23 cellular contexts compared by ENCODE assay signal in the genomic region with DNA sequence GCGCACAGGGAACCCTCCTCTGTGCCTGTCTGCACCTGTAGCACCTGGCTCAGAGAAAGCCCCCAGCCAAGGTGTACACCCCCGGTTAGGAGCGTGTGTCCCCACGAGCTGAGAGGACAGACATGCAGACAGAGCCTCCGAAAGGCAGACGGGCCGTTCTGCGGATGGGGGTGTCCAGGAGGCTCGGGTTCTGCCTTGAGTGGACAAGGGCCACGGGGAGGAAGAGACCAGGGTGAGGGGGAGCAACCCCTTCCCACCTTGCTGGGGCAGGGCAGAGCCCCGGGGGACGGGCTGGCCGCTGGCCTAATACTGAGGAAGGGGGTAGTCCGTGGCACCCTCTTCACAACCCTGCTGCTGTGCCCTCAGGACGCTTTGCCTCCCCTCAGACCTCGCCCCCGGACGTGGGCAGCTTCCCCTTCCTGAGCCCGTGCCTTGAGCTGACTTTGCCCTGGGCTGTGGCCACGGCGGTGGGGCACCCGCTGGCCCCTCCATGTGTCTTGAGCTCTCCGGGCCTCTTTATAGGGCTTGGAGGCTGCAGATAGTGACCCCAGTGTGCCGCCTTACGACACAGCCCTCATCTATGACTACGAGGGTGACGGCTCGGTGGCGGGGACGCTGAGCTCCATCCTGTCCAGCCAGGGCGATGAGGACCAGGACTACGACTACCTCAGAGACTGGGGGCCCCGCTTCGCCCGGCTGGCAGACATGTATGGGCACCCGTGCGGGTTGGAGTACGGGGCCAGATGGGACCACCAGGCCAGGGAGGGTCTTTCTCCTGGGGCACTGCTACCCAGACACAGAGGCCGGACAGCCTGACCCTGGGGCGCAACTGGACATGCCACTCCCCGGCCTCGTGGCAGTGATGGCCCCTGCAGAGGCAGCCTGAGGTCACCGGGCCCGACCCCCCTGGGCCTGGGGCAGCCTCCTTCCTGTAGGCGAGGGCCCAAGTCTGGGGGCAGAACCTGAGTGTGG. TPM values are rescaled to one million over a fixed set of nuclear protein-coding genes. Genes with fewer than 3 reads are reported as not detected.
A peak's percentile ranks its signal among the peaks of the same experiment; 100 is the strongest.
DNase-seq lines count a peak whose midpoint lies in the region; ATAC-seq, FAIRE-seq and TF ChIP-seq lines count a peak whose summit lies in the region.
"Had no signal": no experiment of that assay in that cellular context is flagged by ENCODE, and none has a peak within 500 bp of the region (broad histone marks: within the 10 kb centered on the region; RNA-seq: fewer than 3 reads in every experiment).

No MANE protein-coding gene starts in this region.

- H3K9me3 ChIP-seq in pancreas: no peaks in the 10 kb centered on the region
- H3K9me3 ChIP-seq in WERI-Rb-1 (ENCODE audit: severe bottlenecking): no peaks in the 10 kb centered on the region
- H3K9me3 ChIP-seq: ascending aorta had no signal

- no peaks in the 10 kb centered on the region for H3K4me1 Mint-ChIP-seq in activated CD4-positive, alpha-beta T cell treated with anti-CD3 and anti-CD28 coated beads for 36 hours
- no peaks in the 10 kb centered on the region for H3K4me1 Mint-ChIP-seq in glutamatergic neuron (ENCODE audit: low read depth, unreplicated experiment)
- H3K4me1 Mint-ChIP-seq: activated CD4-positive, alpha-beta T cell treated with anti-CD3 and anti-CD28 coated beads, Interleukin-2, amount 10 ng/mL, durations not matched to agents 24 days and 14 days; mesothelial cell of epicardium had no signal

- H3K27ac ChIP-seq in pancreas: no peak overlapping the region
- no peak overlapping the region for H3K27ac ChIP-seq in WERI-Rb-1
- H3K27ac ChIP-seq: ascending aorta had no signal

- FAIRE-seq in pancreas (lab: Jason Lieb, UNC): no peak

- H3K9me3 Mint-ChIP-seq in activated CD4-positive, alpha-beta T cell treated with anti-CD3 and anti-CD28 coated beads for 36 hours (ENCODE audit: low read depth): no peaks in the 10 kb centered on the region
- peaks cover 8% of the 10 kb centered on the region for H3K9me3 Mint-ChIP-seq in glutamatergic neuron (ENCODE audit: unreplicated experiment)
- H3K9me3 Mint-ChIP-seq: activated CD4-positive, alpha-beta T cell treated with anti-CD3 and anti-CD28 coated beads, Interleukin-2, amount 10 ng/mL, durations not matched to agents 24 days and 14 days; dendritic cell treated with granulocyte-macrophage colony-stimulating factor and Interleukin-4, amounts not matched to agents 40 ng/mL and 50 ng/mL, for 4 days; mesothelial cell of epicardium; naive thymus-derived CD8-positive, alpha-beta T cell had no signal

- 85 to 90% methylated on average over 45 of the region's 45 CpGs for WGBS in pancreas, 2 donors

- TF ChIP-seq CTCF in glutamatergic neuron (IDR thresholded peaks at IDR 0.05; ENCODE audit: partially characterized antibody, unreplicated experiment) (no peak), pancreas (IDR thresholded peaks at IDR 0.05) (no peak), WERI-Rb-1 (IDR thresholded peaks at IDR 0.05; ENCODE audit: low read depth, low read length) (no peak)

- no peak overlapping the region for H3K4me3 Mint-ChIP-seq in activated CD4-positive, alpha-beta T cell treated with anti-CD3 and anti-CD28 coated beads for 36 hours
- no peak overlapping the region for H3K4me3 Mint-ChIP-seq in glutamatergic neuron (ENCODE audit: unreplicated experiment)
- H3K4me3 Mint-ChIP-seq: activated CD4-positive, alpha-beta T cell treated with anti-CD3 and anti-CD28 coated beads, Interleukin-2, amount 10 ng/mL, durations not matched to agents 24 days and 14 days; activated naive CD8-positive, alpha-beta T cell; dendritic cell treated with granulocyte-macrophage colony-stimulating factor and Interleukin-4, amounts not matched to agents 40 ng/mL and 50 ng/mL, for 4 days; mesothelial cell of epicardium had no signal

- no peaks in the 10 kb centered on the region for H3K36me3 ChIP-seq in H7 (replicated peaks; ENCODE audit: control insufficient read depth, insufficient read depth, low read length)
- H3K36me3 ChIP-seq in pancreas: no peaks in the 10 kb centered on the region
- H3K36me3 ChIP-seq in WERI-Rb-1: no peaks in the 10 kb centered on the region
- H3K36me3 ChIP-seq: ascending aorta had no signal

- H3K36me3 Mint-ChIP-seq in activated CD4-positive, alpha-beta T cell treated with anti-CD3 and anti-CD28 coated beads for 36 hours (ENCODE audit: low read depth): no peaks in the 10 kb centered on the region
- H3K36me3 Mint-ChIP-seq in glutamatergic neuron (ENCODE audit: unreplicated experiment): no peaks in the 10 kb centered on the region
- H3K36me3 Mint-ChIP-seq: activated naive CD8-positive, alpha-beta T cell; mesothelial cell of epicardium; naive thymus-derived CD8-positive, alpha-beta T cell had no signal

- H3K4me1 ChIP-seq in pancreas: peaks cover 0 to 4% (median 0%) of the 10 kb centered on the region in 3 donors

- CTCF ChIA-PET in activated CD4-positive, alpha-beta T cell treated with anti-CD3 and anti-CD28 coated beads for 36 hours (lab: Charles Lee): interaction anchor here (0.6 kb wide), 1 partner anchor 79 kb away, joined by 4 read pairs; no protein-coding TSS in a partner anchor

- peak; percentile 5 for DNase-seq in activated CD4-positive, alpha-beta T cell treated with anti-CD3 and anti-CD28 coated beads for 36 hours
- no peak for DNase-seq in activated CD4-positive, alpha-beta T cell treated with anti-CD3 and anti-CD28 coated beads, Interleukin-2, amount 50 U/mL, for 1 hour
- DNase-seq in H7: peak; percentile 57
- peak; percentile 17 for DNase-seq in glutamatergic neuron
- peak in 5 of 6 donors; percentile 17 to 79 (median 39) for DNase-seq in pancreas
- no peak for DNase-seq in GM19240 (ENCODE audit: insufficient read length, low spot score)
- DNase-seq in WERI-Rb-1: no peak
- DNase-seq: activated CD4-positive, alpha-beta T cell treated with anti-CD3 and anti-CD28 coated beads, Interleukin-2, amount 10 ng/mL, durations not matched to agents 24 days and 14 days; activated CD8-positive, alpha-beta memory T cell treated with anti-CD3 and anti-CD28 coated beads, Interleukin-2, amount 50 U/mL, for 4 hours; Kasumi-1; naive thymus-derived CD8-positive, alpha-beta T cell; NCI-H187; NCI-H69; stimulated activated CD4-positive, alpha-beta T cell treated with anti-CD3 and anti-CD28 coated beads, Interleukin-1b, Interleukin-23, amount 100 ng/mL, for 48 hours had no signal

- peaks cover 21% of the 10 kb centered on the region; the same call in 1 of the 2 replicates for H3K27me3 ChIP-seq in H7 (ENCODE audit: control insufficient read depth, insufficient read depth, low read length)
- H3K27me3 ChIP-seq in pancreas: no peaks in the 10 kb centered on the region
- H3K27me3 ChIP-seq in WERI-Rb-1 (ENCODE audit: insufficient read depth, low read depth, severe bottlenecking): no peaks in the 10 kb centered on the region
- H3K27me3 ChIP-seq: ascending aorta had no signal

- POLR2A ChIA-PET in activated CD4-positive, alpha-beta T cell treated with anti-CD3 and anti-CD28 coated beads for 36 hours (lab: Charles Lee): no interaction called here

- H3K4me3 ChIP-seq in H7 (ENCODE audit: insufficient read depth, low read depth, low read length): no peak overlapping the region
- H3K4me3 ChIP-seq in pancreas: no peak overlapping the region
- no peak overlapping the region for H3K4me3 ChIP-seq in WERI-Rb-1 (ENCODE audit: low read depth, low read length)
- H3K4me3 ChIP-seq: ascending aorta had no signal

- H3K27me3 Mint-ChIP-seq in activated CD4-positive, alpha-beta T cell treated with anti-CD3 and anti-CD28 coated beads for 36 hours: no peaks in the 10 kb centered on the region
- H3K27me3 Mint-ChIP-seq in glutamatergic neuron (ENCODE audit: unreplicated experiment): peaks cover 8% of the 10 kb centered on the region
- H3K27me3 Mint-ChIP-seq: activated CD4-positive, alpha-beta T cell treated with anti-CD3 and anti-CD28 coated beads, Interleukin-2, amount 10 ng/mL, durations not matched to agents 24 days and 14 days; activated naive CD8-positive, alpha-beta T cell had no signal

- no peak overlapping the region for H3K27ac Mint-ChIP-seq in activated CD4-positive, alpha-beta T cell treated with anti-CD3 and anti-CD28 coated beads for 36 hours
- H3K27ac Mint-ChIP-seq in glutamatergic neuron (ENCODE audit: unreplicated experiment): no peak overlapping the region
- H3K27ac Mint-ChIP-seq: activated CD4-positive, alpha-beta T cell treated with anti-CD3 and anti-CD28 coated beads, Interleukin-2, amount 10 ng/mL, durations not matched to agents 24 days and 14 days; activated naive CD8-positive, alpha-beta T cell; dendritic cell treated with granulocyte-macrophage colony-stimulating factor and Interleukin-4, amounts not matched to agents 40 ng/mL and 50 ng/mL, for 4 days; mesothelial cell of epicardium had no signal

- no peak for ATAC-seq in activated CD4-positive, alpha-beta T cell treated with anti-CD3 and anti-CD28 coated beads for 36 hours
- ATAC-seq in pancreas (no peak), HG03097 (IDR thresholded peaks at IDR 0.05; ENCODE audit: low FRiP score, unreplicated experiment) (no peak)
- ATAC-seq: left colon; naive thymus-derived CD8-positive, alpha-beta T cell had no signal

- intact Hi-C loops in activated CD4-positive, alpha-beta T cell treated with anti-CD3 and anti-CD28 coated beads for 36 hours (cut with DNase I, micrococcal nuclease): loop anchor here in 1 of 2 experiments (5.0 kb wide), 1 partner anchor 313 kb away; a partner anchor contains a TSS
- intact Hi-C loops in pancreas (cut with DNase I): no loop called here

RNA-seq across cellular contexts. Expression of a gene that starts 5.7 kb away (rescaled TPM):
- total RNA-seq in activated CD4-positive, alpha-beta T cell treated with anti-CD3 and anti-CD28 coated beads for 36 hours: 1 to 10 TPM in 1 of 2 experiments, under 1 TPM in 1; 0.49 to 1.3 TPM
- total RNA-seq in H7 (2014; rRNA removed; shearing (Covaris generic)): 0.81 and 1.9 TPM in 2 replicates
- 3.9 TPM for total RNA-seq in glutamatergic neuron (ENCODE audit: unreplicated experiment)
- total RNA-seq in pancreas: 10 to 100 TPM in 4 of 6 donors, 1 to 10 TPM in 1, under 1 TPM in 1; 0.37 to 49.7 (median 39.0) TPM
- polyA plus RNA-seq in pancreas: 100 to 1,000 TPM in 1 of 2 donors, 1 to 10 TPM in 1; 3.8 to 131 TPM
- total RNA-seq: ascending aorta; H4; naive thymus-derived CD8-positive, alpha-beta T cell; urinary bladder had no signal
- polyA plus RNA-seq: naive thymus-derived CD8-positive, alpha-beta T cell had no signal

RNA-seq across cellular contexts. Expression of a gene that starts 22.9 kb away (rescaled TPM):
- total RNA-seq in activated CD4-positive, alpha-beta T cell treated with anti-CD3 and anti-CD28 coated beads for 36 hours: 1 to 10 TPM; 4.7 to 5.0 TPM
- total RNA-seq in H7 (2014; rRNA removed; shearing (Covaris generic)): 10.1 and 12.3 TPM in 2 replicates
- 36.2 TPM for total RNA-seq in glutamatergic neuron (ENCODE audit: unreplicated experiment)
- 10 to 100 TPM in 1 of 6 donors, 1 to 10 TPM in 5; 4.9 to 10.3 (median 6.3) TPM for total RNA-seq in pancreas
- 1 to 10 TPM; 1.2 to 3.3 TPM for polyA plus RNA-seq in pancreas

RNA-seq across cellular contexts. Expression of a gene that starts 23.1 kb away (rescaled TPM):
- total RNA-seq in activated CD4-positive, alpha-beta T cell treated with anti-CD3 and anti-CD28 coated beads for 36 hours: not detected
- 0.07 and 0.10 TPM in 2 replicates for total RNA-seq in H7 (2014; rRNA removed; shearing (Covaris generic))
- total RNA-seq in glutamatergic neuron (ENCODE audit: unreplicated experiment) (12.6 TPM), pancreas (1 to 10 TPM in 3 of 6 donors, under 1 TPM in 2, not detected in 1; 0.09 to 2.5 (median 1.1) TPM)
- polyA plus RNA-seq in pancreas: 1 to 10 TPM in 1 of 2 donors, not detected in 1; 1.8 TPM
- total RNA-seq: activated CD4-positive, alpha-beta T cell treated with anti-CD3 and anti-CD28 coated beads, Interleukin-2, amount 10 ng/mL, durations not matched to agents 24 days and 14 days; ascending aorta; left colon; naive thymus-derived CD8-positive, alpha-beta T cell; T-helper 2 cell treated with Interferon-gamma antibody and Interleukin-4, amounts not matched to agents 100 ng/mL and 5 ng/mL, for 36 hours had no signal
- polyA plus RNA-seq: naive thymus-derived CD8-positive, alpha-beta T cell had no signal

Comparison
In these comparisons a context has a peak if more than half of its experiments do, and no peak if none do; other contexts are left out.
1. DNase-seq: peak in activated CD4-positive, alpha-beta T cell treated with anti-CD3 and anti-CD28 coated beads for 36 hours (single experiment), H7 (single experiment), glutamatergic neuron (single experiment) and pancreas (5 of 6); none in activated CD4-positive, alpha-beta T cell treated with anti-CD3 and anti-CD28 coated beads, Interleukin-2, amount 50 U/mL, for 1 hour (single experiment), GM19240 (single experiment) and WERI-Rb-1 (single experiment).